Comparison of ENCODE assay signal across 16 cellular contexts in genomic region chr7:24924375-24924774, GRCh38. TPM values are rescaled to one million over a fixed set of nuclear protein-coding genes. Genes with fewer than 3 reads are reported as not detected.
DNase-seq lines count a peak whose midpoint lies in the region; ATAC-seq and TF ChIP-seq lines count a peak whose summit lies in the region.
"Had no signal": no experiment of that assay in that cellular context is flagged by ENCODE, and none has a peak within 500 bp of the region (broad histone marks: within the 10 kb centered on the region; RNA-seq: fewer than 3 reads in every experiment).

No MANE protein-coding gene starts in this region.

- peaks cover 10% of the 10 kb centered on the region for H3K36me3 ChIP-seq in OCI-LY1 (ENCODE audit: insufficient read depth, low read length)
- no peaks in the 10 kb centered on the region for H3K36me3 ChIP-seq in body of pancreas (replicated peaks in 1 of 2; ENCODE audit: insufficient read depth in 1 of 2, low read depth in 2 of 2)
- H3K36me3 ChIP-seq in naive thymus-derived CD4-positive, alpha-beta T cell (ENCODE audit: control insufficient read depth in 2 of 3, insufficient read depth in 3 of 3, low read length in 3 of 3), result no peaks in the 10 kb centered on the region
- H3K36me3 ChIP-seq: gastroesophageal sphincter, neutrophil had no signal

- no peak for DNase-seq in activated CD4-positive, alpha-beta T cell treated with anti-CD3 and anti-CD28 coated beads for 36 hours
- no peak for DNase-seq in activated CD4-positive, alpha-beta T cell treated with anti-CD3 and anti-CD28 coated beads, Interleukin-2, amount 50 U/mL, for 1 hour
- DNase-seq in body of pancreas (peak in 1 of 4 donors; percentile 28), germinal center (ENCODE audit: low spot score) (no peak), sciatic nerve (ENCODE audit: low spot score) (no peak)
- DNase-seq in naive thymus-derived CD4-positive, alpha-beta T cell, result peak in 1 of 9 donors; percentile 10
- DNase-seq: amniotic stem cell; NCI-H187; NCI-H524 treated with DMSO at 0.1 percent for 48 hours; stimulated activated CD4-positive, alpha-beta T cell treated with anti-CD3 and anti-CD28 coated beads, Interleukin-4, amount 100 ng/mL, for 1 hour; stimulated activated CD8-positive, alpha-beta memory T cell treated with anti-CD3 and anti-CD28 coated beads, Interleukin-4, amount 100 ng/mL, for 48 hours had no signal

- H3K4me3 Mint-ChIP-seq in activated CD4-positive, alpha-beta T cell treated with anti-CD3 and anti-CD28 coated beads for 36 hours, result no peak overlapping the region
- H3K4me3 Mint-ChIP-seq in naive thymus-derived CD4-positive, alpha-beta T cell, result peak overlapping the region in 1 of 10 donors; percentile 73

- H3K9ac ChIP-seq in OCI-LY1 (ENCODE audit: low read length), result peak overlapping the region; percentile 8; the same call in 1 of the 2 replicates

- H3K4me1 ChIP-seq in OCI-LY1 (ENCODE audit: insufficient read depth, low read length, severe bottlenecking) (peaks cover 85% of the 10 kb centered on the region), body of pancreas (peaks cover 25% of the 10 kb centered on the region)
- peaks cover 0 to 16% of the 10 kb centered on the region in 2 donors for H3K4me1 ChIP-seq in naive thymus-derived CD4-positive, alpha-beta T cell (ENCODE audit: control insufficient read depth in 2 of 2, insufficient read depth in 2 of 2, low read length in 2 of 2)

- no peak overlapping the region for H2AFZ ChIP-seq in OCI-LY1 (ENCODE audit: low read length)

- TF ChIP-seq CTCF in OCI-LY1 (IDR thresholded peaks at IDR 0.05; ENCODE audit: low read length) (no peak), body of pancreas (IDR thresholded peaks at IDR 0.05) (no peak)

- 77 to 79% methylated on average over 7 of the region's 7 CpGs for WGBS in body of pancreas, 2 donors

- peaks cover 1% of the 10 kb centered on the region for H3K9me3 Mint-ChIP-seq in activated CD4-positive, alpha-beta T cell treated with anti-CD3 and anti-CD28 coated beads for 36 hours (ENCODE audit: low read depth)
- H3K9me3 Mint-ChIP-seq in naive thymus-derived CD4-positive, alpha-beta T cell, result no peaks in the 10 kb centered on the region

- peak; percentile 43 for ATAC-seq in activated CD4-positive, alpha-beta T cell treated with anti-CD3 and anti-CD28 coated beads for 36 hours
- peak; percentile 70 for ATAC-seq in body of pancreas
- ATAC-seq in naive thymus-derived CD4-positive, alpha-beta T cell, result peak; percentile 54
- no peak for ATAC-seq in sciatic nerve
- no peak for ATAC-seq in HG03457 (IDR thresholded peaks at IDR 0.05; ENCODE audit: unreplicated experiment)
- ATAC-seq: gastroesophageal sphincter had no signal

- no peaks in the 10 kb centered on the region for H3K27me3 ChIP-seq in OCI-LY1 (ENCODE audit: insufficient read depth, low read length)
- H3K27me3 ChIP-seq in body of pancreas, result no peaks in the 10 kb centered on the region
- no peaks in the 10 kb centered on the region for H3K27me3 ChIP-seq in naive thymus-derived CD4-positive, alpha-beta T cell (ENCODE audit: control insufficient read depth in 2 of 2, insufficient read depth in 2 of 2, low read length in 2 of 2)
- H3K27me3 ChIP-seq: gastroesophageal sphincter, neutrophil had no signal

- H3K9me2 ChIP-seq in OCI-LY1 (ENCODE audit: low read depth, low read length), result no peaks in the 10 kb centered on the region

- H3K27ac Mint-ChIP-seq in activated CD4-positive, alpha-beta T cell treated with anti-CD3 and anti-CD28 coated beads for 36 hours, result peak overlapping the region; percentile 64
- peak overlapping the region in 1 of 9 donors; percentile 91 for H3K27ac Mint-ChIP-seq in naive thymus-derived CD4-positive, alpha-beta T cell

- H3K9me3 ChIP-seq in OCI-LY1 (ENCODE audit: low read length), result no peaks in the 10 kb centered on the region
- no peaks in the 10 kb centered on the region for H3K9me3 ChIP-seq in body of pancreas
- no peaks in the 10 kb centered on the region for H3K9me3 ChIP-seq in naive thymus-derived CD4-positive, alpha-beta T cell (ENCODE audit: control insufficient read depth in 2 of 3, low read length in 3 of 3)
- H3K9me3 ChIP-seq: gastroesophageal sphincter, neutrophil had no signal

- POLR2A ChIA-PET in activated CD4-positive, alpha-beta T cell treated with anti-CD3 and anti-CD28 coated beads for 36 hours (lab: Charles Lee), result no interaction called here
- POLR2A ChIA-PET in naive thymus-derived CD4-positive, alpha-beta T cell (lab: Charles Lee), result no interaction called here

- H3K27me3 Mint-ChIP-seq in activated CD4-positive, alpha-beta T cell treated with anti-CD3 and anti-CD28 coated beads for 36 hours, result no peaks in the 10 kb centered on the region
- no peaks in the 10 kb centered on the region for H3K27me3 Mint-ChIP-seq in naive thymus-derived CD4-positive, alpha-beta T cell

- CTCF ChIA-PET in activated CD4-positive, alpha-beta T cell treated with anti-CD3 and anti-CD28 coated beads for 36 hours (lab: Charles Lee), result interaction anchor here (0.8 to 1.2 kb wide), 3 partner anchors 35 to 59 kb away, joined by 3 read pairs; no protein-coding TSS in a partner anchor
- CTCF ChIA-PET in naive thymus-derived CD4-positive, alpha-beta T cell (lab: Charles Lee), result interaction anchor here (1.0 kb wide), 1 partner anchor 13 kb away, joined by 3 read pairs; no protein-coding TSS in a partner anchor

- H3K4me1 Mint-ChIP-seq in activated CD4-positive, alpha-beta T cell treated with anti-CD3 and anti-CD28 coated beads for 36 hours, result peaks cover 63% of the 10 kb centered on the region
- H3K4me1 Mint-ChIP-seq in naive thymus-derived CD4-positive, alpha-beta T cell, result peaks cover 23 to 89% (median 37%) of the 10 kb centered on the region in 7 donors

- no peaks in the 10 kb centered on the region for H4K20me1 ChIP-seq in OCI-LY1 (ENCODE audit: insufficient read depth, low read length)

- no peaks in the 10 kb centered on the region for H3F3A ChIP-seq in OCI-LY1 (ENCODE audit: insufficient read depth, low read length)

- no peak for TF ChIP-seq POLR2A in body of pancreas (IDR thresholded peaks at IDR 0.05)

- intact Hi-C loops in activated CD4-positive, alpha-beta T cell treated with anti-CD3 and anti-CD28 coated beads for 36 hours (cut with DNase I, micrococcal nuclease), result loop anchor here in 1 of 2 experiments (5.0 kb wide), 1 partner anchor 57 kb away; no protein-coding TSS in a partner anchor
- intact Hi-C loops in body of pancreas (cut with DNase I) (no loop called here), sciatic nerve (cut with DNase I) (no loop called here)
- intact Hi-C loops in naive thymus-derived CD4-positive, alpha-beta T cell (cut with micrococcal nuclease), result loop anchor here in 1 of 2 donors (1.0 kb wide), 2 partner anchors 103 to 104 kb away; no protein-coding TSS in a partner anchor

- H3K4me2 ChIP-seq in OCI-LY1 (ENCODE audit: low read length), result peak overlapping the region; percentile 26; the same call in 1 of the 2 replicates

- H3K4me3 ChIP-seq in OCI-LY1 (ENCODE audit: low read depth, low read length, poor library complexity, severe bottlenecking), result no peak overlapping the region
- no peak overlapping the region for H3K4me3 ChIP-seq in body of pancreas
- no peak overlapping the region for H3K4me3 ChIP-seq in naive thymus-derived CD4-positive, alpha-beta T cell (ENCODE audit: low read length)
- H3K4me3 ChIP-seq: gastroesophageal sphincter had no signal

- H3K36me3 Mint-ChIP-seq in activated CD4-positive, alpha-beta T cell treated with anti-CD3 and anti-CD28 coated beads for 36 hours (ENCODE audit: low read depth), result peaks cover 8% of the 10 kb centered on the region
- peaks cover 0 to 14% (median 3%) of the 10 kb centered on the region in 5 donors for H3K36me3 Mint-ChIP-seq in naive thymus-derived CD4-positive, alpha-beta T cell

- H3K79me2 ChIP-seq in OCI-LY1 (ENCODE audit: insufficient read depth, low read length), result peaks cover 95% of the 10 kb centered on the region

- H3K27ac ChIP-seq in OCI-LY1 (ENCODE audit: low read depth, low read length, poor library complexity, severe bottlenecking), result peak overlapping the region; percentile 46
- no peak overlapping the region for H3K27ac ChIP-seq in body of pancreas
- no peak overlapping the region for H3K27ac ChIP-seq in naive thymus-derived CD4-positive, alpha-beta T cell (ENCODE audit: low read depth, low read length)
- H3K27ac ChIP-seq: C4-2B, gastroesophageal sphincter, neutrophil had no signal

RNA-seq across cellular contexts. Expression of gene OSBPL3, which starts 55.6 kb away (rescaled TPM):
- 10 to 100 TPM; 34.7 to 38.2 TPM for total RNA-seq in activated CD4-positive, alpha-beta T cell treated with anti-CD3 and anti-CD28 coated beads for 36 hours
- 1 to 10 TPM; 3.1 to 8.2 TPM for total RNA-seq in body of pancreas
- total RNA-seq in naive thymus-derived CD4-positive, alpha-beta T cell, result 10 to 100 TPM; 17.1 to 75.7 (median 22.7) TPM
- polyA plus RNA-seq in naive thymus-derived CD4-positive, alpha-beta T cell, result 1 to 10 TPM; 4.5 to 5.0 TPM
- 11.0 TPM for total RNA-seq in sciatic nerve

Comparison
In these comparisons a context has a peak if more than half of its experiments do, and no peak if none do; other contexts are left out.
1. ATAC-seq: peak in activated CD4-positive, alpha-beta T cell treated with anti-CD3 and anti-CD28 coated beads for 36 hours (single experiment), body of pancreas (single experiment) and naive thymus-derived CD4-positive, alpha-beta T cell (single experiment); none in sciatic nerve (single experiment) and HG03457 (single experiment).